26 cellular contexts compared by ENCODE assay signal in genomic region chr5:123059455-123059854, GRCh38. TPM values are rescaled to one million over a fixed set of nuclear protein-coding genes. Genes with fewer than 3 reads are reported as not detected.
"Had no signal": no experiment of that assay in that cellular context is flagged by ENCODE, and none has a peak within 500 bp of the region (broad histone marks: within the 10 kb centered on the region; RNA-seq: fewer than 3 reads in every experiment).

No MANE protein-coding gene starts in this region.

- H3K36me3 ChIP-seq: left lung, lower lobe of right lung, pancreas, prostate gland, stomach, thyroid gland, transverse colon, upper lobe of right lung had no signal

- DNase-seq: immature natural killer cell; kidney; left colon; left lung; lower lobe of right lung; mammary epithelial cell; mesenchymal stem cell; naive thymus-derived CD8-positive, alpha-beta T cell; nucleus accumbens; pancreas; posterior cingulate gyrus; retina; right cardiac atrium; stimulated activated CD4-positive, alpha-beta T cell treated with anti-CD3 and anti-CD28 coated beads, Interleukin-12 subunit alpha, Interleukin-12 subunit beta, amount 100 ng/mL, for 4 hours; stimulated activated CD4-positive, alpha-beta T cell treated with anti-CD3 and anti-CD28 coated beads, Interleukin-15, amount 100 ng/mL, for 24 hours; stimulated activated CD4-positive, alpha-beta T cell treated with anti-CD3 and anti-CD28 coated beads, Interleukin-2, amount 100 ng/mL, for 24 hours; stimulated activated CD4-positive, alpha-beta T cell treated with anti-CD3 and anti-CD28 coated beads, Interleukin-4, amount 100 ng/mL, for 1 hour; stimulated activated naive B cell treated with anti-CD40 and anti-IgM and Interleukin-4, amounts not matched to agents 10 μg/mL and 1 μg/mL and 100 μg/mL, for 72 hours; stimulated activated naive CD8-positive, alpha-beta T cell treated with anti-CD3 and anti-CD28 coated beads, Interleukin-15, Interleukin-2, amounts not matched to agents 100 U/mL and 50 U/mL, for 24 hours; stomach; testis; thyroid gland; transverse colon; upper lobe of right lung had no signal

- H3K27ac ChIP-seq: left lung, lower lobe of right lung, pancreas, prostate gland, skin epidermis, stomach, testis, thyroid gland, transverse colon, upper lobe of right lung had no signal

- H3K9me3 ChIP-seq: pancreas, prostate gland, testis, thyroid gland had no signal

- H3K4me1 ChIP-seq: left lung, lower lobe of right lung, pancreas, prostate gland, stomach, testis, thyroid gland, transverse colon, upper lobe of right lung had no signal

- H3K27me3 ChIP-seq: left lung, pancreas, stomach, testis, thyroid gland, transverse colon, upper lobe of right lung had no signal

- H3K4me3 ChIP-seq: left lung, lower lobe of right lung, pancreas, prostate gland, skin epidermis, stomach, testis, thyroid gland, transverse colon, upper lobe of right lung had no signal

RNA-seq across cellular contexts. Expression of gene PPIC, which starts 22.9 kb away (rescaled TPM):
- total RNA-seq: naive thymus-derived CD8-positive, alpha-beta T cell had no signal
- polyA plus RNA-seq: immature natural killer cell; naive thymus-derived CD8-positive, alpha-beta T cell had no signal

RNA-seq across cellular contexts. Expression of gene PRDM6, which starts 29.6 kb away (rescaled TPM):
- total RNA-seq: naive thymus-derived CD8-positive, alpha-beta T cell had no signal
- polyA plus RNA-seq: immature natural killer cell; naive thymus-derived CD8-positive, alpha-beta T cell had no signal
